ENCODE assay signal across 8 cellular contexts in the genomic region with DNA sequence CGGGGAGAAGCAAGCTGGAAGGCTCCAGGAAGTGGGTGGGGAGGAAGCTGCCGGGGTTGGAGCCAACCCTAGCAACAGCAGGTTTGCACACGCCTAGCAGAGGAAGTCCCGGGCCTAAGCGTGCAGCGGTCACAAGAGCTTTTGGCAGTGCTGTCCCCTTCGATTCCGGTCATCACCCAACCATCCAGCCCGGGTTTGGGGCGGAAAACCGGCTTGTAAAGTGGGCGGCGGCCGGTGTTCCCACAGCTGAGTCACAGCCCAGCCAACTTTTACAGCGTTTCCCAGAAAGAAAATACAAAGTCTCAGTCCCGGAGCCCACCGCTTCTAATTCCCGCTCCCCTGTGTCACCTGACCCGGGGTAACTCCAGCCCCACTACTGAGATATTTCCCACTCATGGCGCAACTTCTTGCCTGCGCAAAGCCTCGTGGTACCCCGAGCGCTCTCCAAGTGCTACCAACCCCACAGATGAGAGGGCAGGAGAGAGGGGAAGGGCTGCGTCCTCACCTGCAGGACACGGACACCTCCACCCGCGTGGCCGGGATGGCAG. TPM values are rescaled to one million over a fixed set of nuclear protein-coding genes. Genes with fewer than 3 reads are reported as not detected.
DNase-seq lines count a peak whose midpoint lies in the region; ATAC-seq and TF ChIP-seq lines count a peak whose summit lies in the region.

No MANE protein-coding gene starts in this region.

- peak in 1 of 3 donors; percentile 24 for TF ChIP-seq POLR2A in body of pancreas (IDR thresholded peaks at IDR 0.05)
- TF ChIP-seq POLR2A in gastrocnemius medialis (IDR thresholded peaks at IDR 0.05): no peak

- 3 to 8% methylated on average over 5 to 24 of the region's 29 CpGs for WGBS in body of pancreas, 2 donors

- no peaks in the 10 kb centered on the region for H3K36me3 Mint-ChIP-seq in CD4-positive, CD25-positive, alpha-beta regulatory T cell
- H3K36me3 Mint-ChIP-seq in T-helper 2 cell treated with Interferon-gamma antibody and Interleukin-4, amounts not matched to agents 5 μg/mL and 100 μg/mL, for 36 hours (ENCODE audit: low read depth): no peaks in the 10 kb centered on the region

- peaks cover 17% of the 10 kb centered on the region for H3K27me3 Mint-ChIP-seq in CD4-positive, CD25-positive, alpha-beta regulatory T cell
- peaks cover 26% of the 10 kb centered on the region for H3K27me3 Mint-ChIP-seq in T-helper 2 cell treated with Interferon-gamma antibody and Interleukin-4, amounts not matched to agents 5 μg/mL and 100 μg/mL, for 36 hours (ENCODE audit: low read depth)

- peak overlapping the region; percentile 29 for H3K27ac ChIP-seq in CD4-positive, CD25-positive, alpha-beta regulatory T cell (ENCODE audit: insufficient read depth, low read length, poor library complexity, severe bottlenecking)
- H3K27ac ChIP-seq in body of pancreas (peak overlapping the region; percentile 74 to 94 (median 80)), gastrocnemius medialis (peak overlapping the region; percentile 80 to 92 (median 85))

- peaks cover 9% of the 10 kb centered on the region for H3K4me1 ChIP-seq in CD4-positive, CD25-positive, alpha-beta regulatory T cell (ENCODE audit: control insufficient read depth, insufficient read depth, low read length, poor library complexity, severe bottlenecking)
- H3K4me1 ChIP-seq in body of pancreas (peaks cover 13% of the 10 kb centered on the region), gastrocnemius medialis (peaks cover 0 to 3% of the 10 kb centered on the region in 2 donors)

- H3K9me3 ChIP-seq in CD4-positive, CD25-positive, alpha-beta regulatory T cell (ENCODE audit: control insufficient read depth in 2 of 2, low read length in 2 of 2): no peaks in the 10 kb centered on the region
- H3K9me3 ChIP-seq in body of pancreas: no peaks in the 10 kb centered on the region
- H3K9me3 ChIP-seq in iPS-18c (ENCODE audit: control insufficient read depth, insufficient read depth, low read length): no peaks in the 10 kb centered on the region
- no peaks in the 10 kb centered on the region for H3K9me3 ChIP-seq in gastrocnemius medialis

- no peaks in the 10 kb centered on the region for H3K27me3 ChIP-seq in CD4-positive, CD25-positive, alpha-beta regulatory T cell (ENCODE audit: control insufficient read depth, insufficient read depth, low read length)
- H3K27me3 ChIP-seq in body of pancreas: no peaks in the 10 kb centered on the region
- peaks cover 3 to 11% (median 4%) of the 10 kb centered on the region in 3 donors for H3K27me3 ChIP-seq in gastrocnemius medialis

- no peaks in the 10 kb centered on the region for H3K36me3 ChIP-seq in CD4-positive, CD25-positive, alpha-beta regulatory T cell (ENCODE audit: control insufficient read depth, insufficient read depth, low read length)
- H3K36me3 ChIP-seq in body of pancreas (replicated peaks in 1 of 2; ENCODE audit: insufficient read depth in 1 of 2, low read depth in 2 of 2) (no peaks in the 10 kb centered on the region), gastrocnemius medialis (no peaks in the 10 kb centered on the region)

- no peak for TF ChIP-seq CTCF in body of pancreas (IDR thresholded peaks at IDR 0.05)
- TF ChIP-seq CTCF in gastrocnemius medialis (IDR thresholded peaks at IDR 0.05 in 4 of 5, conservative IDR thresholded peaks at IDR 0.05 in 1 of 5): no peak

- H3K4me3 ChIP-seq in CD4-positive, CD25-positive, alpha-beta regulatory T cell (ENCODE audit: low read depth, low read length): peak overlapping the region; percentile 70
- H3K4me3 ChIP-seq in body of pancreas: peak overlapping the region; percentile 36 to 53
- peak overlapping the region; percentile 87 for H3K4me3 ChIP-seq in iPS-18c (ENCODE audit: insufficient read depth, low read depth, low read length)
- H3K4me3 ChIP-seq in gastrocnemius medialis: peak overlapping the region; percentile 51 to 69 (median 62)

- peak; percentile 58 to 69 for ATAC-seq in CD4-positive, CD25-positive, alpha-beta regulatory T cell (ENCODE audit: low read depth in 2 of 2)
- ATAC-seq in GM19455 (IDR thresholded peaks at IDR 0.05; ENCODE audit: unreplicated experiment) (peak; percentile 37), HG03469 (IDR thresholded peaks at IDR 0.05; ENCODE audit: unreplicated experiment) (peak; percentile 63), body of pancreas (peak; percentile 74), gastrocnemius medialis (peak; percentile 76 to 87)

- in situ Hi-C loops in gastrocnemius medialis (cut with MboI; ENCODE audit: low sequenced_read_pairs in 4 of 4): no loop called here

- H3K4me1 Mint-ChIP-seq in CD4-positive, CD25-positive, alpha-beta regulatory T cell: peaks cover 7 to 34% (median 21%) of the 10 kb centered on the region in 4 donors
- peaks cover 24% of the 10 kb centered on the region for H3K4me1 Mint-ChIP-seq in T-helper 2 cell treated with Interferon-gamma antibody and Interleukin-4, amounts not matched to agents 5 μg/mL and 100 μg/mL, for 36 hours (ENCODE audit: low read depth)

- intact Hi-C loops in body of pancreas (cut with DNase I): no loop called here
- intact Hi-C loops in gastrocnemius medialis (cut with DNase I; ENCODE audit: low total_unique reads): loop anchor here (5.0 kb wide), 1 partner anchor 1357 kb away; no protein-coding TSS in a partner anchor

- peak overlapping the region; percentile 92 to 97 (median 95) for H3K4me3 Mint-ChIP-seq in CD4-positive, CD25-positive, alpha-beta regulatory T cell
- H3K4me3 Mint-ChIP-seq in T-helper 2 cell treated with Interferon-gamma antibody and Interleukin-4, amounts not matched to agents 5 μg/mL and 100 μg/mL, for 36 hours: peak overlapping the region; percentile 93

- H3K27ac Mint-ChIP-seq in CD4-positive, CD25-positive, alpha-beta regulatory T cell: peak overlapping the region; percentile 67 to 95 (median 92)
- H3K27ac Mint-ChIP-seq in T-helper 2 cell treated with Interferon-gamma antibody and Interleukin-4, amounts not matched to agents 5 μg/mL and 100 μg/mL, for 36 hours: peak overlapping the region; percentile 86

- H3K9me3 Mint-ChIP-seq in CD4-positive, CD25-positive, alpha-beta regulatory T cell: peaks cover 0 to 4% (median 0%) of the 10 kb centered on the region in 7 donors
- H3K9me3 Mint-ChIP-seq in T-helper 2 cell treated with Interferon-gamma antibody and Interleukin-4, amounts not matched to agents 5 μg/mL and 100 μg/mL, for 36 hours: no peaks in the 10 kb centered on the region

- DNase-seq in CD4-positive, CD25-positive, alpha-beta regulatory T cell: peak; percentile 28 to 76 (median 39)
- DNase-seq in T-helper 2 cell treated with Interferon-gamma antibody and Interleukin-4, amounts not matched to agents 5 μg/mL and 100 μg/mL, for 36 hours (ENCODE audit: low spot score): peak; percentile 51
- DNase-seq in body of pancreas: peak; percentile 66 to 85 (median 82)
- peak; percentile 68 to 79 for DNase-seq in gastrocnemius medialis
- no peak for DNase-seq in NCI-H128 (lab: John Stamatoyannopoulos, UW; ENCODE audit: unreplicated experiment)

RNA-seq across cellular contexts. Expression of a gene that starts 0.4 kb away (rescaled TPM):
- total RNA-seq in CD4-positive, CD25-positive, alpha-beta regulatory T cell: 10.3 TPM
- polyA plus RNA-seq in CD4-positive, CD25-positive, alpha-beta regulatory T cell: 1 to 10 TPM in 2 of 4 donors, under 1 TPM in 2; 0.73 to 2.7 (median 1.1) TPM
- total RNA-seq in body of pancreas: 1 to 10 TPM; 7.6 to 9.6 TPM
- total RNA-seq in gastrocnemius medialis: 1 to 10 TPM; 3.8 to 7.0 (median 4.6) TPM

Comparison
In these comparisons a context has a peak if more than half of its experiments do, and no peak if none do; other contexts are left out.
1. H3K27ac ChIP-seq: peak in every context shown above with its lines; median percentile 85 in gastrocnemius medialis; 80 in body of pancreas; 29 in CD4-positive, CD25-positive, alpha-beta regulatory T cell.